8 cellular contexts compared by ENCODE assay signal in the genomic region with DNA sequence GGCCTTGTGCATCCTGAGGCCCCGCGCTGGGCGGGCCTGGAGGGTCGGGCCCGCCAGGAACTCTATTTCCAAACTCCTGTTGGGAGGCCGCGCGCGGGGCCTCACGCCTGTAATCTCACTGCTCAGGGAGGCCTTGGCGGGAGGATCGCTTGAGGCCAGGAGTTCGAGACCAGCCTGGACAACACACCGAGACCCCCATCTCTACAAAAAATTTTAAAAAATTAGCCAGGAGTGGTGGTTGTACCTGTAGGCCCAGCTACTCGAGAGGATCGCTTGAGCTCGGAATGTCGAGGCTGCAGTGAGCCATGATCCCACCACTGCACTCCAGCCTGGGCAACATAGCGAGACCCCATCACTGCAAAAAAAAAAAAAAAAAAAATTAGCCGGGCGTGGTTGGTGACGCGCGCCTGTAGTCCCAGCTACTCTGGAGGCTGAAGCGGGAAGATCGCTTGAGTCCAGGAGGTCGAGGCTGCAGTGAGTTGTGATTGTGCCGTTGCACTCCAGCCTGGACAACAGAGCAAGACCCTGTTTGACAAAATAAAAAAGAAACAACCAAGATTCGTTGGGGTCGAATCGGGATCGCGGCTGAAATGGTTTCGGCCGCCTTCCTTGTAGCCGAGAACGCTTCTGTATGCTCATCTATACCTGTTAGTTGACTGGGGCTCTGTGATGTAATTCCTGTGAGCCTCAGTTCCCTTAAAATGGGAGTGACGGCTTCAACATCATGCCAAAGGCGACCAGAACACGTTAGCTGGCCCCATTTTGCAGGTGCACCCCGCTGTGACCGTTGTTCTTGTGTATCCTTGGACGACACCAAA. TPM values are rescaled to one million over a fixed set of nuclear protein-coding genes. Genes with fewer than 3 reads are reported as not detected.
DNase-seq lines count a peak whose midpoint lies in the region; ATAC-seq, FAIRE-seq and TF ChIP-seq lines count a peak whose summit lies in the region.

No MANE protein-coding gene starts in this region.

- peaks cover 65% of the 10 kb centered on the region for H3K4me1 ChIP-seq in CD8-positive, alpha-beta T cell (ENCODE audit: insufficient read depth, low read length)
- peaks cover 67% of the 10 kb centered on the region for H3K4me1 ChIP-seq in OCI-LY7 (ENCODE audit: insufficient read depth, low read length, poor library complexity, severe bottlenecking)
- peaks cover 4% of the 10 kb centered on the region for H3K4me1 ChIP-seq in endocrine pancreas (ENCODE audit: control insufficient read depth, insufficient read depth, low read length)
- H3K4me1 ChIP-seq in neuron (ENCODE audit: insufficient read depth, low read length), result peaks cover 54% of the 10 kb centered on the region

- BruUV-seq in OCI-LY7 (replicated peaks; lab: Mats Ljungman, UMichigan), result TSS peak; percentile 66

- H3K27me3 ChIP-seq in CD8-positive, alpha-beta T cell (ENCODE audit: insufficient read depth, low read length), result no peaks in the 10 kb centered on the region
- H3K27me3 ChIP-seq in endocrine pancreas (ENCODE audit: control insufficient read depth, insufficient read depth, low read length) (no peaks in the 10 kb centered on the region), neuron (ENCODE audit: insufficient read depth, low read length) (no peaks in the 10 kb centered on the region)

- peak overlapping the region; percentile 83 for H3K4me3 ChIP-seq in CD8-positive, alpha-beta T cell (ENCODE audit: low read depth, low read length)
- peak overlapping the region; percentile 96 for H3K4me3 ChIP-seq in OCI-LY7 (ENCODE audit: low read depth, low read length, poor library complexity, severe bottlenecking)
- peak overlapping the region; percentile 50 for H3K4me3 ChIP-seq in endocrine pancreas (ENCODE audit: control insufficient read depth, insufficient read depth, low read length)
- peak overlapping the region; percentile 50 for H3K4me3 ChIP-seq in neuron (ENCODE audit: low read length)

- no peak for TF ChIP-seq CTCF in CD8-positive, alpha-beta T cell (IDR thresholded peaks at IDR 0.05)
- TF ChIP-seq CTCF in OCI-LY7 (conservative IDR thresholded peaks at IDR 0.05; ENCODE audit: low read length), result no peak

- H3K27ac ChIP-seq in CD8-positive, alpha-beta T cell (ENCODE audit: low read depth, low read length), result peak overlapping the region; percentile 99
- peak overlapping the region; percentile 75 for H3K27ac ChIP-seq in OCI-LY7 (ENCODE audit: low read depth, low read length, poor library complexity, severe bottlenecking)

- peaks cover 53% of the 10 kb centered on the region for H4K20me1 ChIP-seq in OCI-LY7 (ENCODE audit: insufficient read depth, low read length)

- no peaks in the 10 kb centered on the region for H3K9me3 ChIP-seq in CD8-positive, alpha-beta T cell (ENCODE audit: low read length)
- H3K9me3 ChIP-seq in OCI-LY7 (ENCODE audit: low read length) (no peaks in the 10 kb centered on the region), endocrine pancreas (ENCODE audit: control insufficient read depth, low read length) (no peaks in the 10 kb centered on the region), neuron (ENCODE audit: low read length) (no peaks in the 10 kb centered on the region)

- FAIRE-seq in GM19239 (lab: Jason Lieb, UNC), result no peak

- intact Hi-C loops in CD8-positive, alpha-beta T cell (cut with DNase I, micrococcal nuclease), result loop anchor here (2.0 to 10.0 kb wide), 9 partner anchors 74 to 546 kb away; a partner anchor contains a TSS
- intact Hi-C loops in OCI-LY7 (cut with micrococcal nuclease; ENCODE audit: unreplicated experiment), result loop anchor here (2.0 to 5.0 kb wide), 2 partner anchors 86 to 375 kb away; a partner anchor contains a TSS

- peaks cover 64% of the 10 kb centered on the region for H3K4me1 Mint-ChIP-seq in CD8-positive, alpha-beta T cell (ENCODE audit: low read depth)

- no peaks in the 10 kb centered on the region for H3K36me3 ChIP-seq in CD8-positive, alpha-beta T cell (ENCODE audit: insufficient read depth, low read length)
- H3K36me3 ChIP-seq in OCI-LY7 (ENCODE audit: insufficient read depth, low read length) (peaks cover 81% of the 10 kb centered on the region), endocrine pancreas (ENCODE audit: control insufficient read depth, insufficient read depth, low read length) (no peaks in the 10 kb centered on the region), neuron (ENCODE audit: insufficient read depth, low read length) (peaks cover 28% of the 10 kb centered on the region)

- H3K27me3 Mint-ChIP-seq in CD8-positive, alpha-beta T cell (ENCODE audit: low read depth), result no peaks in the 10 kb centered on the region

- peak overlapping the region; percentile 91 for H3K4me2 ChIP-seq in OCI-LY7 (ENCODE audit: low read length)

- ATAC-seq in CD8-positive, alpha-beta T cell, result no peak
- no peak for ATAC-seq in HG03432 (IDR thresholded peaks at IDR 0.05; ENCODE audit: unreplicated experiment)

- H2AFZ ChIP-seq in OCI-LY7 (ENCODE audit: low read length), result no peak overlapping the region
- no peak overlapping the region for H2AFZ ChIP-seq in neuron (ENCODE audit: low read depth, low read length)

- DNase-seq in CD8-positive, alpha-beta T cell, result no peak
- DNase-seq in OCI-LY7 (ENCODE audit: low spot score) (peak; percentile 41), GM19239 (ENCODE audit: insufficient read length, low spot score) (no peak), DMS79 (lab: John Stamatoyannopoulos, UW) (no peak)
- DNase-seq in effector CD8-positive, alpha-beta T cell (lab: John Stamatoyannopoulos, UW), result no peak

- POLR2A ChIA-PET in CD8-positive, alpha-beta T cell (lab: Charles Lee), result interaction anchor here (1.3 to 4.3 kb wide), 5 partner anchors 14 to 90 kb away, joined by 5 to 45 read pairs (median 22); a partner anchor contains a TSS
- POLR2A ChIA-PET in OCI-LY7 (lab: Charles Lee), result interaction anchor here (0.5 to 1.2 kb wide), 4 partner anchors 16 to 443 kb away, joined by 3 to 4 read pairs (median 4); no protein-coding TSS in a partner anchor

- H3K36me3 Mint-ChIP-seq in CD8-positive, alpha-beta T cell, result peaks cover 42% of the 10 kb centered on the region

- H3K9me3 Mint-ChIP-seq in CD8-positive, alpha-beta T cell, result no peaks in the 10 kb centered on the region

- H3K79me2 ChIP-seq in OCI-LY7 (ENCODE audit: insufficient read depth, low read depth, low read length), result peaks cover 80% of the 10 kb centered on the region

- peak overlapping the region; percentile 91 for H3K9ac ChIP-seq in endocrine pancreas (ENCODE audit: control insufficient read depth, insufficient read depth, low read length)

- peak overlapping the region; percentile 84 for H3K27ac Mint-ChIP-seq in CD8-positive, alpha-beta T cell

- CTCF ChIA-PET in CD8-positive, alpha-beta T cell (lab: Charles Lee), result interaction anchor here (1.0 to 5.8 kb wide), 6 partner anchors 14 to 155 kb away, joined by 4 to 86 read pairs (median 8); a partner anchor contains a TSS
- CTCF ChIA-PET in OCI-LY7 (lab: Charles Lee; ENCODE audit: unreplicated experiment), result interaction anchor here (0.5 kb wide), 1 partner anchor 76 kb away, joined by 5 read pairs; no protein-coding TSS in a partner anchor

- H3K9me2 ChIP-seq in OCI-LY7 (ENCODE audit: insufficient read depth, low read length), result no peaks in the 10 kb centered on the region

- H3K4me3 Mint-ChIP-seq in CD8-positive, alpha-beta T cell, result peak overlapping the region; percentile 97

RNA-seq across cellular contexts. Expression of a gene that starts 0.6 kb away (rescaled TPM):
- total RNA-seq in CD8-positive, alpha-beta T cell, result 100 to 1,000 TPM; 164 to 167 TPM
- 104 and 124 TPM in 2 replicates for total RNA-seq in OCI-LY7 (2014; rRNA removed; shearing (Covaris generic))
- total RNA-seq in OCI-LY7 (2022), result 206 and 207 TPM in 2 replicates

RNA-seq across cellular contexts. Expression of a gene that starts 1.1 kb away (rescaled TPM):
- 10 to 100 TPM; 25.9 to 26.1 TPM for total RNA-seq in CD8-positive, alpha-beta T cell
- 205 and 221 TPM in 2 replicates for total RNA-seq in OCI-LY7 (2014; rRNA removed; shearing (Covaris generic))
- total RNA-seq in OCI-LY7 (2022), result 122 and 129 TPM in 2 replicates

RNA-seq across cellular contexts. Expression of a gene that starts 11.9 kb away (rescaled TPM):
- total RNA-seq in CD8-positive, alpha-beta T cell, result 1 to 10 TPM; 2.2 to 4.4 TPM
- total RNA-seq in OCI-LY7 (2014; rRNA removed; shearing (Covaris generic)), result 10.7 and 14.8 TPM in 2 replicates
- 45.7 and 49.7 TPM in 2 replicates for total RNA-seq in OCI-LY7 (2022)

RNA-seq across cellular contexts. Expression of a gene that starts 19.0 kb away (rescaled TPM):
- under 1 TPM in 1 of 2 experiments, not detected in 1; 0.92 TPM for total RNA-seq in CD8-positive, alpha-beta T cell
- 0.44 and 1.5 TPM in 2 replicates for total RNA-seq in OCI-LY7 (2014; rRNA removed; shearing (Covaris generic))
- 13.8 and 15.9 TPM in 2 replicates for total RNA-seq in OCI-LY7 (2022)

RNA-seq across cellular contexts. Expression of a gene that starts 44.7 kb away (rescaled TPM):
- total RNA-seq in CD8-positive, alpha-beta T cell, result not detected
- total RNA-seq in OCI-LY7 (2014; rRNA removed; shearing (Covaris generic)), result not detected in 2 replicates
- 0.18 TPM in 1 of 2 replicates, not detected in the other for total RNA-seq in OCI-LY7 (2022)

Comparison
In these comparisons a context has a peak if more than half of its experiments do, and no peak if none do; other contexts are left out.
1. RNA of a gene that starts 1.1 kb away (total RNA-seq): 122 to 221 TPM in OCI-LY7; 25.9 to 26.1 TPM in CD8-positive, alpha-beta T cell; every median in the first group is over 4 times any median in the second.
2. Peak in every context shown above with its lines, with median percentiles within 50 percentile points of each other: H3K4me3 ChIP-seq.